Comparison of ENCODE assay signal across 18 cellular contexts in the genomic region with DNA sequence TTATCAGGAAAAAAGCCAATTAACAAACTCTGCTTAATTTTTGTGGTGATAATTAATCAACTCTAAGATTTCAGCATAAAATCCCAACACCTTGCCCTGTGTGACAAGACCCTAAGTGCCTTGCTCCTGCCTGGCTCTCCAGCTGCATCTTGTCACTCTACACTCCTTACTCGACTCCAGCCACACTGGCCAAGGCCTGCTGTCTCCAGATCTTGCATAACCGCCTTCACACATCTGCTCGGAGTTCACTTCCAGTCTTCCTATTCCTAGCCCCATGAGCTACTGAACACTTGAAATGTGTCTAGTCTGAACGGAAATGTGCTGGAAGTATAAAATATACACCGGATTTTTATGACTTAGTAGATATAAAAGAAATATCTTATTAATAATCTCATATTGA.
DNase-seq lines count a peak whose midpoint lies in the region; ATAC-seq and TF ChIP-seq lines count a peak whose summit lies in the region.
"Had no signal": no experiment of that assay in that cellular context is flagged by ENCODE, and none has a peak within 500 bp of the region (broad histone marks: within the 10 kb centered on the region; RNA-seq: fewer than 3 reads in every experiment).

No MANE protein-coding gene starts in this region.

- no peak overlapping the region for H3K4me3 ChIP-seq in NB4 (ENCODE audit: low read depth, low read length)
- H3K4me3 ChIP-seq in fibroblast of villous mesenchyme (ENCODE audit: low read depth, low read length) = no peak overlapping the region
- H3K4me3 ChIP-seq in mesenchymal stem cell (ENCODE audit: insufficient read depth in 1 of 2, low read depth in 1 of 2, low read length in 2 of 2) = no peak overlapping the region
- no peak overlapping the region for H3K4me3 ChIP-seq in esophagus squamous epithelium
- no peak overlapping the region for H3K4me3 ChIP-seq in tibial artery

- H3K18ac ChIP-seq in mesenchymal stem cell (ENCODE audit: low read depth in 1 of 2, low read length in 2 of 2) = peak overlapping the region in 1 of 2 experiments; percentile 28

- no peak overlapping the region for H4K91ac ChIP-seq in mesenchymal stem cell (ENCODE audit: low read length)

- peaks cover 5% of the 10 kb centered on the region for H3K4me1 ChIP-seq in mesenchymal stem cell (ENCODE audit: control insufficient read depth, insufficient read depth, low read depth, low read length)
- H3K4me1 ChIP-seq in esophagus squamous epithelium = peaks cover 12 to 32% (median 17%) of the 10 kb centered on the region in 3 donors
- H3K4me1 ChIP-seq in tibial artery = peaks cover 0 to 21% (median 17%) of the 10 kb centered on the region in 4 donors

- TF ChIP-seq CTCF in NB4 (IDR thresholded peaks at IDR 0.05; ENCODE audit: low read depth, low read length) (no peak), fibroblast of villous mesenchyme (IDR thresholded peaks at IDR 0.05; ENCODE audit: insufficient read depth, low read depth, low read length) (no peak), esophagus squamous epithelium (IDR thresholded peaks at IDR 0.05) (no peak), tibial artery (IDR thresholded peaks at IDR 0.05) (no peak)

- no peak overlapping the region for H3K14ac ChIP-seq in mesenchymal stem cell (ENCODE audit: low read length in 2 of 2)

- peak overlapping the region in 1 of 2 experiments; percentile 15 for H2BK12ac ChIP-seq in mesenchymal stem cell (ENCODE audit: low read length in 2 of 2)

- H3K23ac ChIP-seq in mesenchymal stem cell (ENCODE audit: low read length in 2 of 2) = no peak overlapping the region

- TF ChIP-seq POLR2A in NB4 (IDR thresholded peaks at IDR 0.05; ENCODE audit: extremely low read depth, insufficient read length) = no peak
- no peak for TF ChIP-seq POLR2A in esophagus squamous epithelium (IDR thresholded peaks at IDR 0.05)

- H3K27ac ChIP-seq in mesenchymal stem cell (ENCODE audit: low read length, poor library complexity, severe bottlenecking) (no peak overlapping the region), esophagus squamous epithelium (no peak overlapping the region), tibial artery (no peak overlapping the region)
- H3K27ac ChIP-seq: foreskin keratinocyte had no signal

- no peak overlapping the region for H2BK15ac ChIP-seq in mesenchymal stem cell (ENCODE audit: low read depth, poor library complexity, severe bottlenecking)

- H4K8ac ChIP-seq in mesenchymal stem cell (ENCODE audit: low read length) = no peak overlapping the region

- H3K9me3 ChIP-seq in mesenchymal stem cell (ENCODE audit: control insufficient read depth, low read length) (no peaks in the 10 kb centered on the region), esophagus squamous epithelium (no peaks in the 10 kb centered on the region), tibial artery (no peaks in the 10 kb centered on the region)

- H3K36me3 ChIP-seq in mesenchymal stem cell (ENCODE audit: control insufficient read depth in 1 of 2, insufficient read depth in 2 of 2, low read depth in 1 of 2, low read length in 2 of 2) = peaks cover 4 to 25% of the 10 kb centered on the region in 2 experiments
- H3K36me3 ChIP-seq in esophagus squamous epithelium = peaks cover 0 to 24% (median 3%) of the 10 kb centered on the region in 3 donors
- H3K36me3 ChIP-seq in tibial artery = peaks cover 5 to 20% (median 14%) of the 10 kb centered on the region in 3 donors

- H2BK5ac ChIP-seq in mesenchymal stem cell (ENCODE audit: low read depth, low read length, poor library complexity, severe bottlenecking) = no peak overlapping the region

- no peak for ATAC-seq in GM21515 (IDR thresholded peaks at IDR 0.05; ENCODE audit: unreplicated experiment)
- ATAC-seq in GM18858 (IDR thresholded peaks at IDR 0.05; ENCODE audit: unreplicated experiment) = no peak
- ATAC-seq: stimulated activated naive CD8-positive, alpha-beta T cell treated with anti-CD3 and anti-CD28 coated beads, Interleukin-15, Interleukin-2, amounts not matched to agents 100 U/mL and 50 U/mL, for 24 hours had no signal

- no peak overlapping the region for H3K4me2 ChIP-seq in mesenchymal stem cell (ENCODE audit: low read length, poor library complexity, severe bottlenecking)

- H2AK5ac ChIP-seq in mesenchymal stem cell (ENCODE audit: low read length, severe bottlenecking) = no peak overlapping the region

- no peaks in the 10 kb centered on the region for H3K27me3 ChIP-seq in mesenchymal stem cell (ENCODE audit: control insufficient read depth in 1 of 2, insufficient read depth in 1 of 2, low read length in 2 of 2)
- no peaks in the 10 kb centered on the region for H3K27me3 ChIP-seq in esophagus squamous epithelium
- H3K27me3 ChIP-seq in tibial artery = no peaks in the 10 kb centered on the region
- H3K27me3 ChIP-seq: foreskin keratinocyte had no signal

- H3K4ac ChIP-seq in mesenchymal stem cell (ENCODE audit: low read depth in 1 of 2, low read length in 2 of 2) = no peak overlapping the region

- no peak overlapping the region for H2BK120ac ChIP-seq in mesenchymal stem cell (ENCODE audit: low read depth, low read length)

- 72% methylated on average over 3 of the region's 5 CpGs for WGBS in mesenchymal stem cell
- WGBS in esophagus squamous epithelium, 2 donors = 45 to 66% methylated on average over 5 of the region's 5 CpGs

- H2AFZ ChIP-seq in mesenchymal stem cell (ENCODE audit: low read depth, low read length) = no peak overlapping the region

- DNase-seq in AG08396 (ENCODE audit: low spot score) = peak; percentile 12
- peak; percentile 10 for DNase-seq in NB4 (ENCODE audit: low read depth)
- peak; percentile 87 for DNase-seq in fibroblast of villous mesenchyme (ENCODE audit: low read depth)
- DNase-seq in mesenchymal stem cell = peak; percentile 35
- no peak for DNase-seq in esophagus squamous epithelium (lab: John Stamatoyannopoulos, UW)
- no peak for DNase-seq in tibial artery
- DNase-seq: activated CD4-positive, CD25-positive, alpha-beta regulatory T cell treated with anti-CD3 and anti-CD28 coated beads, Interleukin-2, amount 50 U/mL, for 72 hours; activated gamma-delta T cell; endodermal cell; foreskin keratinocyte; GDM1; NCI-H187; NCI-H446; SHP77 treated with DMSO at 0.1 percent for 48 hours; stimulated activated CD4-positive, alpha-beta T cell treated with anti-CD3 and anti-CD28 coated beads, Interleukin-15, amount 100 ng/mL, for 24 hours; stimulated activated naive CD8-positive, alpha-beta T cell treated with anti-CD3 and anti-CD28 coated beads, Interleukin-15, Interleukin-2, amounts not matched to agents 100 U/mL and 50 U/mL, for 24 hours had no signal

- intact Hi-C loops in esophagus squamous epithelium (cut with DNase I) = no loop called here
- intact Hi-C loops in tibial artery (cut with DNase I; ENCODE audit: low total_unique reads) = loop anchor here (10.0 kb wide), 1 partner anchor 635 kb away; no protein-coding TSS in a partner anchor

- no peak overlapping the region for H3K9ac ChIP-seq in mesenchymal stem cell (ENCODE audit: low read length)

- H3K79me1 ChIP-seq in mesenchymal stem cell (replicated peaks; ENCODE audit: low read length, poor library complexity, severe bottlenecking) = peaks cover 3% of the 10 kb centered on the region

Comparison
In these comparisons a context has a peak if more than half of its experiments do, and no peak if none do; other contexts are left out.
1. DNase-seq: peak in AG08396 (single experiment), NB4 (single experiment), fibroblast of villous mesenchyme (single experiment) and mesenchymal stem cell (single experiment); none in esophagus squamous epithelium (single experiment) and tibial artery (0 of 2).